ENCODE assay signal across 8 cellular contexts in the genomic region with DNA sequence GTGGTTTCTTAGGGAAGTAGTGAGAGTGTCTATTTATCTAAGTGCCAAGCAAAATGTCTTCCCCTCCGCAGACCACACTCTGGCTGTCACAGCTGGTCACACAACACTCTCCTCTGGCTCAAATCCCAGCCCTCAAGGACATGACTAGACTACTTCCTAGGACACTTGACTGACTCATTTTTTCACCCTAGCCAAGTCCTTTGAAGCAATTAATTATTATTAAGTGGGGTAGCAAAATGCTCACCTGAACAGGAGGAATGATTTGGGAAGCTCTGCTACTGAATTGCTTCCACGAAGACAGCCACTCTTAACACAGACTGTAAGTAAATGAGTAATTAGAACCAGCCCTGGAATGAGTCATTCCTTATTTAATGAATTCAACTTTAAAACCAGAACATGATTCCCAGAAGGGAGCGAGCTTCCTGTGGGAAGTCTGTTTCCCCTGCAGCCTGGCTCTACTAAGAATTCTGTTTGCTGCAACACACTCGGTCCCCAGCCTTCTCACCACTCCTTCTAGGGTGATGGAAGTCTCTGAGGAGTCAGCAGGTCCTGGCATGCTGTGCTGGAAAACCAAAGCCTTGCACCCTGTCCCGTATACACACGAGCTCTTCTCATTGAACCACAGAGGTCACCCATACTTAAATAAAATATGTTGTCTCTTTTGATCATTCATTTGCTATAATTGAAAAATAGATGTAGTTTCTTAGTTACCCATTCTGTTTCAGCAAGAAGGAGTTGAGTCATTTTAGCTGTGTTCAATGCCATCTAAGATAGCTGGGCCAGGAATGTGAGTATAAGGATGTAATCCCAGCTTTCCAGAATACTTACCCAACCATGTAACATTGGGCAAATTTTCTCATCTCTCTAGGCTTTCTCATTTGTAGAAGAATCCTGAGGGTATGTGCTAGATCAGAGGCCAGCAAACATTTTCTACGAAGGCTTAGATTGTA.
DNase-seq lines count a peak whose midpoint lies in the region; ATAC-seq and TF ChIP-seq lines count a peak whose summit lies in the region.

No MANE protein-coding gene starts in this region.

- H3K27me3 Mint-ChIP-seq in naive thymus-derived CD4-positive, alpha-beta T cell: no peaks in the 10 kb centered on the region
- no peaks in the 10 kb centered on the region for H3K27me3 Mint-ChIP-seq in activated CD4-positive, alpha-beta T cell treated with anti-CD3 and anti-CD28 coated beads for 36 hours

- 33% methylated on average over 7 of the region's 7 CpGs for WGBS in right lobe of liver (ENCODE audit: insufficient coverage, low coverage, low lambda C conversion rate, missing lambda C conversion rate)

- peaks cover 0 to 2% (median 0%) of the 10 kb centered on the region in 7 donors for H3K4me1 Mint-ChIP-seq in naive thymus-derived CD4-positive, alpha-beta T cell
- H3K4me1 Mint-ChIP-seq in activated CD4-positive, alpha-beta T cell treated with anti-CD3 and anti-CD28 coated beads for 36 hours: no peaks in the 10 kb centered on the region

- peak; percentile 71 for DNase-seq in BE2C
- peak; percentile 88 to 92 for DNase-seq in Kasumi-1 (lab: John Stamatoyannopoulos, UW)
- peak; percentile 81 for DNase-seq in astrocyte of the spinal cord (ENCODE audit: low read depth, low spot score)
- DNase-seq in right lobe of liver: no peak
- DNase-seq in naive thymus-derived CD4-positive, alpha-beta T cell: no peak
- no peak for DNase-seq in activated CD4-positive, alpha-beta T cell treated with anti-CD3 and anti-CD28 coated beads for 36 hours

- in situ Hi-C loops in astrocyte of the spinal cord (cut with HindIII; ENCODE audit: low sequenced_read_pairs): no loop called here

- peaks cover 0 to 8% (median 0%) of the 10 kb centered on the region in 5 donors for H3K36me3 Mint-ChIP-seq in naive thymus-derived CD4-positive, alpha-beta T cell
- H3K36me3 Mint-ChIP-seq in activated CD4-positive, alpha-beta T cell treated with anti-CD3 and anti-CD28 coated beads for 36 hours (ENCODE audit: low read depth): no peaks in the 10 kb centered on the region

- no peak for TF ChIP-seq POLR2A in right lobe of liver (IDR thresholded peaks at IDR 0.05)

- ATAC-seq in right lobe of liver (peak; percentile 24 to 67 (median 43)), GM19455 (IDR thresholded peaks at IDR 0.05; ENCODE audit: unreplicated experiment) (no peak), HG02938 (IDR thresholded peaks at IDR 0.05; ENCODE audit: unreplicated experiment) (no peak)
- ATAC-seq in naive thymus-derived CD4-positive, alpha-beta T cell: no peak
- ATAC-seq in activated CD4-positive, alpha-beta T cell treated with anti-CD3 and anti-CD28 coated beads for 36 hours: no peak

- peak overlapping the region; percentile 40 for H3K4me3 ChIP-seq in BE2C (ENCODE audit: low read depth, low read length)
- H3K4me3 ChIP-seq in astrocyte of the spinal cord (ENCODE audit: low read depth, low read length): no peak overlapping the region
- H3K4me3 ChIP-seq in right lobe of liver: no peak overlapping the region
- H3K4me3 ChIP-seq in naive thymus-derived CD4-positive, alpha-beta T cell (ENCODE audit: low read length): no peak overlapping the region

- intact Hi-C loops in right lobe of liver (cut with DNase I): no loop called here
- intact Hi-C loops in naive thymus-derived CD4-positive, alpha-beta T cell (cut with micrococcal nuclease): no loop called here
- intact Hi-C loops in activated CD4-positive, alpha-beta T cell treated with anti-CD3 and anti-CD28 coated beads for 36 hours (cut with DNase I, micrococcal nuclease): no loop called here

- no peak overlapping the region for H3K27ac ChIP-seq in right lobe of liver
- H3K27ac ChIP-seq in naive thymus-derived CD4-positive, alpha-beta T cell (ENCODE audit: low read depth, low read length): no peak overlapping the region

- H3K36me3 ChIP-seq in BE2C: peaks cover 11% of the 10 kb centered on the region
- H3K36me3 ChIP-seq in right lobe of liver: no peaks in the 10 kb centered on the region
- H3K36me3 ChIP-seq in naive thymus-derived CD4-positive, alpha-beta T cell (ENCODE audit: control insufficient read depth in 2 of 3, insufficient read depth in 3 of 3, low read length in 3 of 3): no peaks in the 10 kb centered on the region

- H3K9me3 Mint-ChIP-seq in naive thymus-derived CD4-positive, alpha-beta T cell: peaks cover 0 to 4% (median 1%) of the 10 kb centered on the region in 11 donors
- no peaks in the 10 kb centered on the region for H3K9me3 Mint-ChIP-seq in activated CD4-positive, alpha-beta T cell treated with anti-CD3 and anti-CD28 coated beads for 36 hours (ENCODE audit: low read depth)

- H3K4me1 ChIP-seq in BE2C (peaks cover 24% of the 10 kb centered on the region), right lobe of liver (no peaks in the 10 kb centered on the region)
- no peaks in the 10 kb centered on the region for H3K4me1 ChIP-seq in naive thymus-derived CD4-positive, alpha-beta T cell (ENCODE audit: control insufficient read depth in 2 of 2, insufficient read depth in 2 of 2, low read length in 2 of 2)

- no peak overlapping the region for H3K4me3 Mint-ChIP-seq in naive thymus-derived CD4-positive, alpha-beta T cell
- no peak overlapping the region for H3K4me3 Mint-ChIP-seq in activated CD4-positive, alpha-beta T cell treated with anti-CD3 and anti-CD28 coated beads for 36 hours

- no peak overlapping the region for H3K27ac Mint-ChIP-seq in naive thymus-derived CD4-positive, alpha-beta T cell
- H3K27ac Mint-ChIP-seq in activated CD4-positive, alpha-beta T cell treated with anti-CD3 and anti-CD28 coated beads for 36 hours: no peak overlapping the region

- no peaks in the 10 kb centered on the region for H3K9me3 ChIP-seq in BE2C
- no peaks in the 10 kb centered on the region for H3K9me3 ChIP-seq in right lobe of liver
- no peaks in the 10 kb centered on the region for H3K9me3 ChIP-seq in naive thymus-derived CD4-positive, alpha-beta T cell (ENCODE audit: control insufficient read depth in 2 of 3, low read length in 3 of 3)

- CTCF ChIA-PET in naive thymus-derived CD4-positive, alpha-beta T cell (lab: Charles Lee): no interaction called here
- CTCF ChIA-PET in activated CD4-positive, alpha-beta T cell treated with anti-CD3 and anti-CD28 coated beads for 36 hours (lab: Charles Lee): no interaction called here

- H3K27me3 ChIP-seq in BE2C: no peaks in the 10 kb centered on the region
- no peaks in the 10 kb centered on the region for H3K27me3 ChIP-seq in right lobe of liver
- no peaks in the 10 kb centered on the region for H3K27me3 ChIP-seq in naive thymus-derived CD4-positive, alpha-beta T cell (ENCODE audit: control insufficient read depth in 2 of 2, insufficient read depth in 2 of 2, low read length in 2 of 2)

- no peak for TF ChIP-seq CTCF in BE2C (IDR thresholded peaks at IDR 0.05; ENCODE audit: low read depth, low read length)
- TF ChIP-seq CTCF in astrocyte of the spinal cord (IDR thresholded peaks at IDR 0.05; ENCODE audit: low read depth, low read length): no peak
- TF ChIP-seq CTCF in right lobe of liver (IDR thresholded peaks at IDR 0.05): no peak

- POLR2A ChIA-PET in naive thymus-derived CD4-positive, alpha-beta T cell (lab: Charles Lee): no interaction called here
- POLR2A ChIA-PET in activated CD4-positive, alpha-beta T cell treated with anti-CD3 and anti-CD28 coated beads for 36 hours (lab: Charles Lee): no interaction called here

Comparison
In these comparisons a context has a peak if more than half of its experiments do, and no peak if none do; other contexts are left out.
1. DNase-seq: peak in BE2C (single experiment), Kasumi-1 (2 of 2) and astrocyte of the spinal cord (single experiment); none in right lobe of liver (0 of 3), naive thymus-derived CD4-positive, alpha-beta T cell (0 of 9) and activated CD4-positive, alpha-beta T cell treated with anti-CD3 and anti-CD28 coated beads for 36 hours (single experiment).
2. ATAC-seq: peak in right lobe of liver (4 of 4); none in naive thymus-derived CD4-positive, alpha-beta T cell (single experiment), GM19455 (single experiment), activated CD4-positive, alpha-beta T cell treated with anti-CD3 and anti-CD28 coated beads for 36 hours (single experiment) and HG02938 (single experiment).